20 cellular contexts compared by ENCODE assay signal in genomic region chr20:40961176-40961575, GRCh38.
"Had no signal": no experiment of that assay in that cellular context is flagged by ENCODE, and none has a peak within 500 bp of the region (broad histone marks: within the 10 kb centered on the region; RNA-seq: fewer than 3 reads in every experiment).

No MANE protein-coding gene starts in this region.

- H3K27me3 ChIP-seq: adrenal gland, esophagus squamous epithelium, neural progenitor cell had no signal

- H3K27me3 Mint-ChIP-seq: activated CD8-positive, alpha-beta T cell treated with anti-CD3 and anti-CD28 coated beads for 36 hours had no signal

- H3K27ac Mint-ChIP-seq: activated CD8-positive, alpha-beta T cell treated with anti-CD3 and anti-CD28 coated beads for 36 hours; activated T-cell treated with anti-CD3 and anti-CD28 coated beads, Interleukin-2, amount 50 U/mL, for 72 hours; memory B cell; naive thymus-derived CD4-positive, alpha-beta T cell; neural progenitor cell; stimulated activated naive B cell treated with anti-CD40 and anti-IgM and Interleukin-4, amounts not matched to agents 10 μg/mL and 1 μg/mL and 100 μg/mL, for 72 hours; WTC11 had no signal

- H3K9me3 Mint-ChIP-seq: activated CD8-positive, alpha-beta T cell treated with anti-CD3 and anti-CD28 coated beads for 36 hours; activated T-cell treated with anti-CD3 and anti-CD28 coated beads, Interleukin-2, amount 50 U/mL, for 72 hours; dendritic cell treated with granulocyte-macrophage colony-stimulating factor and Interleukin-4, amounts not matched to agents 40 ng/mL and 50 ng/mL, for 4 days; immature natural killer cell; memory B cell; naive thymus-derived CD4-positive, alpha-beta T cell; neural progenitor cell; stimulated activated naive B cell treated with anti-CD40 and anti-IgM and Interleukin-4, amounts not matched to agents 10 μg/mL and 1 μg/mL and 100 μg/mL, for 72 hours; WTC11 had no signal

- DNase-seq: activated CD4-positive, alpha-beta T cell treated with anti-CD3 and anti-CD28 coated beads for 4 hours; activated CD8-positive, alpha-beta T cell treated with anti-CD3 and anti-CD28 coated beads for 36 hours; activated naive CD4-positive, alpha-beta T cell treated with anti-CD3 and anti-CD28 coated beads, Interleukin-2, amount 50 U/mL, for 16 hours; cerebellar nuclear complex; effector memory CD4-positive, alpha-beta T cell; esophagus squamous epithelium; heart right ventricle; left ventricle myocardium superior; spleen; stimulated activated CD4-positive, alpha-beta T cell treated with anti-CD3 and anti-CD28 coated beads, Interleukin-4, amount 100 ng/mL, for 4 hours; stimulated activated naive B cell treated with anti-CD40 and anti-IgM and Interleukin-4, amounts not matched to agents 10 μg/mL and 1 μg/mL and 100 μg/mL, for 72 hours had no signal

- H3K36me3 ChIP-seq: adrenal gland, esophagus squamous epithelium, heart right ventricle, neural progenitor cell, spleen, tibial artery had no signal

- H3K4me2 ChIP-seq: neural progenitor cell had no signal

- H3K36me3 Mint-ChIP-seq: immature natural killer cell; memory B cell; naive thymus-derived CD4-positive, alpha-beta T cell; neural progenitor cell; stimulated activated naive B cell treated with anti-CD40 and anti-IgM and Interleukin-4, amounts not matched to agents 10 μg/mL and 1 μg/mL and 100 μg/mL, for 72 hours; WTC11 had no signal

- H3K9me3 ChIP-seq: adrenal gland, esophagus squamous epithelium, heart right ventricle, spleen, tibial artery had no signal

- H3K4me1 Mint-ChIP-seq: memory B cell had no signal

- ATAC-seq: left ventricle myocardium superior; stimulated activated naive B cell treated with anti-CD40 and anti-IgM and Interleukin-4, amounts not matched to agents 10 μg/mL and 1 μg/mL and 100 μg/mL, for 72 hours; WTC11 had no signal

- H3K4me3 Mint-ChIP-seq: activated CD8-positive, alpha-beta T cell treated with anti-CD3 and anti-CD28 coated beads for 36 hours; activated T-cell treated with anti-CD3 and anti-CD28 coated beads, Interleukin-2, amount 50 U/mL, for 72 hours; dendritic cell treated with granulocyte-macrophage colony-stimulating factor and Interleukin-4, amounts not matched to agents 40 ng/mL and 50 ng/mL, for 4 days; memory B cell; naive thymus-derived CD4-positive, alpha-beta T cell; neural progenitor cell; stimulated activated naive B cell treated with anti-CD40 and anti-IgM and Interleukin-4, amounts not matched to agents 10 μg/mL and 1 μg/mL and 100 μg/mL, for 72 hours; WTC11 had no signal

- H3K27ac ChIP-seq: adrenal gland, esophagus squamous epithelium, heart right ventricle, neural progenitor cell, spleen, tibial artery had no signal

- H3K4me3 ChIP-seq: adrenal gland, esophagus squamous epithelium, heart right ventricle, neural progenitor cell, spleen, tibial artery had no signal
